In genomic region chr16:85803570-85803969, GRCh38 we compare ENCODE assay signal across 24 cellular contexts. TPM values are rescaled to one million over a fixed set of nuclear protein-coding genes. Genes with fewer than 3 reads are reported as not detected.
DNase-seq lines count a peak whose midpoint lies in the region; ATAC-seq and TF ChIP-seq lines count a peak whose summit lies in the region.
"Had no signal": no experiment of that assay in that cellular context is flagged by ENCODE, and none has a peak within 500 bp of the region (broad histone marks: within the 10 kb centered on the region; RNA-seq: fewer than 3 reads in every experiment).

No MANE protein-coding gene starts in this region.

- H3F3A ChIP-seq in DOHH2 (ENCODE audit: control insufficient read depth, insufficient read depth): peaks cover 10% of the 10 kb centered on the region

- DNase-seq in activated naive CD8-positive, alpha-beta T cell treated with anti-CD3 and anti-CD28 coated beads for 36 hours: no peak
- DNase-seq in coronary artery (ENCODE audit: low spot score): no peak
- no peak for DNase-seq in suprapubic skin (ENCODE audit: low spot score in 2 of 2)
- DNase-seq: COR-L47, DMS 273 treated with DMSO at 0.1 percent for 48 hours, DND-41, GM23248, Kasumi-1, MM.1S, NCI-H1092 treated with DMSO at 0.1 percent for 48 hours, NCI-H146, NCI-H2081, NCI-H2171 treated with DMSO at 0.1 percent for 48 hours, NCI-H446, NCI-H69, SHP77 treated with DMSO at 0.1 percent for 48 hours, SK-N-SH had no signal

- H3K9ac ChIP-seq in BLaER1: peak overlapping the region; percentile 10; the same call in 1 of the 2 replicates
- H3K9ac ChIP-seq: GM23248, SK-N-SH had no signal

- H3K9me3 ChIP-seq in BLaER1: peaks cover 4% of the 10 kb centered on the region; the same call in 1 of the 2 replicates
- no peaks in the 10 kb centered on the region for H3K9me3 ChIP-seq in DOHH2 (ENCODE audit: control insufficient read depth, insufficient read depth, low read length)
- no peaks in the 10 kb centered on the region for H3K9me3 ChIP-seq in suprapubic skin
- H3K9me3 ChIP-seq: HAP-1, SK-N-SH had no signal

- no peaks in the 10 kb centered on the region for H3K9me2 ChIP-seq in DOHH2 (replicated peaks; ENCODE audit: control insufficient read depth, low read length)
- H3K9me2 ChIP-seq: SK-N-SH had no signal

- H3K36me3 Mint-ChIP-seq in activated naive CD8-positive, alpha-beta T cell treated with anti-CD3 and anti-CD28 coated beads for 36 hours: peaks cover 53% of the 10 kb centered on the region
- H3K36me3 Mint-ChIP-seq in nephron (ENCODE audit: low read depth): peaks cover 58% of the 10 kb centered on the region

- peaks cover 73% of the 10 kb centered on the region for H4K20me1 ChIP-seq in BLaER1
- peaks cover 9% of the 10 kb centered on the region for H4K20me1 ChIP-seq in DOHH2 (ENCODE audit: control insufficient read depth, insufficient read depth, low read depth, low read length)

- peaks cover 18% of the 10 kb centered on the region for H3K4me1 ChIP-seq in BLaER1
- peaks cover 37% of the 10 kb centered on the region for H3K4me1 ChIP-seq in DOHH2 (ENCODE audit: control insufficient read depth, low read length)
- peaks cover 13% of the 10 kb centered on the region for H3K4me1 ChIP-seq in suprapubic skin

- no peak for ATAC-seq in HG03175 (IDR thresholded peaks at IDR 0.05; ENCODE audit: unreplicated experiment)

- peaks cover 65% of the 10 kb centered on the region for H3K36me3 ChIP-seq in BLaER1
- peaks cover 71% of the 10 kb centered on the region for H3K36me3 ChIP-seq in DOHH2 (ENCODE audit: control insufficient read depth, low read length)
- H3K36me3 ChIP-seq in suprapubic skin: peaks cover 60% of the 10 kb centered on the region

- H3K4me2 ChIP-seq in BLaER1 (no peak overlapping the region), DOHH2 (ENCODE audit: low read length) (peak overlapping the region; percentile 47)
- H3K4me2 ChIP-seq: SK-N-SH had no signal

- no peaks in the 10 kb centered on the region for H3K27me3 Mint-ChIP-seq in activated naive CD8-positive, alpha-beta T cell treated with anti-CD3 and anti-CD28 coated beads for 36 hours
- no peaks in the 10 kb centered on the region for H3K27me3 Mint-ChIP-seq in nephron (ENCODE audit: low read depth)

- no peak for TF ChIP-seq EP300 in suprapubic skin (IDR thresholded peaks at IDR 0.05)

- TF ChIP-seq POLR2A in suprapubic skin (IDR thresholded peaks at IDR 0.05): no peak

- TF ChIP-seq CTCF in DOHH2 (IDR thresholded peaks at IDR 0.05; ENCODE audit: low read depth, low read length, poor library complexity, severe bottlenecking) (no peak), nephron (IDR thresholded peaks at IDR 0.05; ENCODE audit: unreplicated experiment in 3 of 3) (no peak), coronary artery (IDR thresholded peaks at IDR 0.05) (no peak), suprapubic skin (IDR thresholded peaks at IDR 0.05) (no peak)

- no peak overlapping the region for H3K4me3 ChIP-seq in BLaER1
- H3K4me3 ChIP-seq in DOHH2 (ENCODE audit: low read length): 0 out of 2 replicates have a peak overlapping the region, but pooled peaks have one; percentile 5
- no peak overlapping the region for H3K4me3 ChIP-seq in coronary artery
- H3K4me3 ChIP-seq in suprapubic skin: no peak overlapping the region
- H3K4me3 ChIP-seq: GM23248, HAP-1 had no signal

- H3K79me2 ChIP-seq in DOHH2 (ENCODE audit: control insufficient read depth, low read length): peaks cover 54% of the 10 kb centered on the region

- H3K4me1 Mint-ChIP-seq in activated naive CD8-positive, alpha-beta T cell treated with anti-CD3 and anti-CD28 coated beads for 36 hours: peaks cover 36% of the 10 kb centered on the region
- peaks cover 12% of the 10 kb centered on the region for H3K4me1 Mint-ChIP-seq in nephron

- no peaks in the 10 kb centered on the region for H3K9me3 Mint-ChIP-seq in activated naive CD8-positive, alpha-beta T cell treated with anti-CD3 and anti-CD28 coated beads for 36 hours
- H3K9me3 Mint-ChIP-seq in nephron: no peaks in the 10 kb centered on the region
- H3K9me3 Mint-ChIP-seq: IgD-negative memory B cell had no signal

- H3K27ac ChIP-seq in BLaER1 (no peak overlapping the region), DOHH2 (ENCODE audit: low read depth, low read length) (peak overlapping the region; percentile 54), coronary artery (no peak overlapping the region), suprapubic skin (no peak overlapping the region)
- H3K27ac ChIP-seq: C4-2B, GM23248 had no signal

- peak overlapping the region; percentile 27 for H3K27ac Mint-ChIP-seq in activated naive CD8-positive, alpha-beta T cell treated with anti-CD3 and anti-CD28 coated beads for 36 hours
- no peak overlapping the region for H3K27ac Mint-ChIP-seq in nephron

- no peak overlapping the region for H3K4me3 Mint-ChIP-seq in activated naive CD8-positive, alpha-beta T cell treated with anti-CD3 and anti-CD28 coated beads for 36 hours
- H3K4me3 Mint-ChIP-seq in nephron: peak overlapping the region; percentile 7 to 50 (median 31)

- 75% methylated on average over 13 of the region's 14 CpGs for WGBS in suprapubic skin

- H3K27me3 ChIP-seq in BLaER1 (no peaks in the 10 kb centered on the region), DOHH2 (ENCODE audit: control insufficient read depth, low read length) (no peaks in the 10 kb centered on the region), suprapubic skin (no peaks in the 10 kb centered on the region)

RNA-seq across cellular contexts. Expression of gene COX4I1, which starts 4.1 kb away (rescaled TPM):
- 100 to 1,000 TPM; 524 to 548 TPM for total RNA-seq in activated naive CD8-positive, alpha-beta T cell treated with anti-CD3 and anti-CD28 coated beads for 36 hours
- total RNA-seq in suprapubic skin: 100 to 1,000 TPM; 369 to 505 (median 459) TPM

RNA-seq across cellular contexts. Expression of gene EMC8, which starts 4.2 kb away (rescaled TPM):
- 10 to 100 TPM; 49.4 to 51.0 TPM for total RNA-seq in activated naive CD8-positive, alpha-beta T cell treated with anti-CD3 and anti-CD28 coated beads for 36 hours
- 10 to 100 TPM; 20.4 to 39.5 (median 23.9) TPM for total RNA-seq in suprapubic skin

RNA-seq across cellular contexts. Expression of gene C16orf74, which starts 52.7 kb away (rescaled TPM):
- 1 to 10 TPM; 1.5 to 1.6 TPM for total RNA-seq in activated naive CD8-positive, alpha-beta T cell treated with anti-CD3 and anti-CD28 coated beads for 36 hours
- total RNA-seq in suprapubic skin: 10 to 100 TPM; 11.0 to 13.0 (median 11.4) TPM

Comparison
In these comparisons a context has a peak if more than half of its experiments do, and no peak if none do; other contexts are left out.
1. RNA of gene C16orf74, which starts 52.7 kb away (total RNA-seq): 11.0 to 13.0 TPM in suprapubic skin; 1.5 to 1.6 TPM in activated naive CD8-positive, alpha-beta T cell treated with anti-CD3 and anti-CD28 coated beads for 36 hours; every median in the first group is over 4 times any median in the second.